ENCODE assay signal across 7 cellular contexts in the genomic region with DNA sequence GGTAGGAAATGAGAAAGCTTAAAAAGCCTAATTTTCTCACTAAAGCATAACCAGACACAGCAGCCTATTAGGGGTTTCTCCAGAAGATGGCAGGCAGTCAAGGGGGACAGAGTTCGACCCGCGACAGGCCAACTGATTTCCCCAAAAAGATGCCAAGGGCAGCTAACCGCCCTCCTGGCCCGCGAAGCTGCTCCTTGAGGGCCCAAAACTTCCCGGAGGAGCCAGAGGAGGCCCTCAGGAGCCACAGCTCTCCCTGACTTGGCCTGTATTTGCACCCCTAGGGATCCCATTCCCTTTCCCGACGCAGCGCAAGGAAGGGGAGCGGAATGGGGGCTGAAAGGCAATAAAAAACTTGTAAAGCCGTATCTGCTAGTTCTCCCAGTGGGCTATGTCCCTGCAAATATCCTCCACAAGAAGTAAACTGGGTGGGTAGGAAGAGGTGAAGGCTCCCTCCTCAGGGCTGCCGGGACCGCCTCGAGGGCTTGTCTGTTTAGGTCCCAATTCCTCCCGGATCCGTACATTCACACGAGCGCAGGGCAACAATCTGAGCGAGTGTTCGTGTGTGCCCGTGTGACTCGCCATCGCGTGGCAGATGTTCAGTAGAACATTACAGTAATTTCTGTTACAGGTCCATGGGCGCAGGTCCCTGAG. TPM values are rescaled to one million over a fixed set of nuclear protein-coding genes. Genes with fewer than 3 reads are reported as not detected.
DNase-seq lines count a peak whose midpoint lies in the region; ATAC-seq lines count a peak whose summit lies in the region.

No MANE protein-coding gene starts in this region.

- peaks cover 4% of the 10 kb centered on the region for H3K36me3 Mint-ChIP-seq in activated CD4-positive, alpha-beta memory T cell treated with anti-CD3 and anti-CD28 coated beads for 36 hours

- intact Hi-C loops in activated CD4-positive, alpha-beta memory T cell treated with anti-CD3 and anti-CD28 coated beads for 36 hours (cut with micrococcal nuclease), result loop anchor here (1.0 kb wide), 4 partner anchors 63 to 264 kb away; partner anchors contain the start of genes MCEE, MPHOSPH10, PAIP2B and ZNF638
- intact Hi-C loops in left cardiac atrium (cut with DNase I), result loop anchor here in 1 of 2 donors (2.0 kb wide), 1 partner anchor 63 kb away; the partner anchor contains the start of genes MCEE and MPHOSPH10

- peak overlapping the region; percentile 96 for H3K27ac Mint-ChIP-seq in activated CD4-positive, alpha-beta memory T cell treated with anti-CD3 and anti-CD28 coated beads for 36 hours

- POLR2A ChIA-PET in activated CD4-positive, alpha-beta memory T cell treated with anti-CD3 and anti-CD28 coated beads for 36 hours (lab: Charles Lee), result interaction anchor here (1.2 to 2.0 kb wide), 7 partner anchors 10 to 83 kb away, joined by 3 to 14 read pairs (median 6); partner anchors contain the start of genes MCEE and MPHOSPH10

- H3K9me3 Mint-ChIP-seq in activated CD4-positive, alpha-beta memory T cell treated with anti-CD3 and anti-CD28 coated beads for 36 hours, result no peaks in the 10 kb centered on the region

- CTCF ChIA-PET in activated CD4-positive, alpha-beta memory T cell treated with anti-CD3 and anti-CD28 coated beads for 36 hours (lab: Charles Lee), result interaction anchor here (1.0 to 2.1 kb wide), 6 partner anchors 8 to 66 kb away, joined by 3 to 8 read pairs (median 5); partner anchors contain the start of gene MPHOSPH10

- peak; percentile 1 for ATAC-seq in GM18868 (IDR thresholded peaks at IDR 0.05; ENCODE audit: unreplicated experiment)
- peak; percentile 1 for ATAC-seq in HG02852 (IDR thresholded peaks at IDR 0.05; ENCODE audit: unreplicated experiment)
- ATAC-seq in left cardiac atrium, result peak; percentile 17 to 31

- peak; percentile 22 for DNase-seq in activated CD4-positive, alpha-beta memory T cell treated with anti-CD3 and anti-CD28 coated beads for 36 hours
- no peak for DNase-seq in left cardiac atrium
- DNase-seq in skeletal muscle cell (ENCODE audit: low read depth), result no peak
- no peak for DNase-seq in SIG-M5 treated with dmso at 0.1 percent for 504 hours (lab: John Stamatoyannopoulos, UW; ENCODE audit: unreplicated experiment)
- no peak for DNase-seq in SW480 (ENCODE audit: low spot score)

- peak overlapping the region; percentile 84 for H3K4me3 ChIP-seq in skeletal muscle cell (ENCODE audit: low read depth, low read length)

- H3K27me3 Mint-ChIP-seq in activated CD4-positive, alpha-beta memory T cell treated with anti-CD3 and anti-CD28 coated beads for 36 hours, result no peaks in the 10 kb centered on the region

- peak overlapping the region; percentile 94 for H3K4me3 Mint-ChIP-seq in activated CD4-positive, alpha-beta memory T cell treated with anti-CD3 and anti-CD28 coated beads for 36 hours

- H3K4me1 Mint-ChIP-seq in activated CD4-positive, alpha-beta memory T cell treated with anti-CD3 and anti-CD28 coated beads for 36 hours (ENCODE audit: low read depth), result peaks cover 47% of the 10 kb centered on the region

RNA-seq across cellular contexts. Expression of gene NAGK, which starts 0.8 kb away (rescaled TPM):
- total RNA-seq in activated CD4-positive, alpha-beta memory T cell treated with anti-CD3 and anti-CD28 coated beads for 36 hours, result 10 to 100 TPM; 47.5 to 54.7 TPM
- total RNA-seq in left cardiac atrium, result 10 to 100 TPM; 54.5 to 66.4 TPM
